ENCODE assay signal across 8 cellular contexts in the genomic region with DNA sequence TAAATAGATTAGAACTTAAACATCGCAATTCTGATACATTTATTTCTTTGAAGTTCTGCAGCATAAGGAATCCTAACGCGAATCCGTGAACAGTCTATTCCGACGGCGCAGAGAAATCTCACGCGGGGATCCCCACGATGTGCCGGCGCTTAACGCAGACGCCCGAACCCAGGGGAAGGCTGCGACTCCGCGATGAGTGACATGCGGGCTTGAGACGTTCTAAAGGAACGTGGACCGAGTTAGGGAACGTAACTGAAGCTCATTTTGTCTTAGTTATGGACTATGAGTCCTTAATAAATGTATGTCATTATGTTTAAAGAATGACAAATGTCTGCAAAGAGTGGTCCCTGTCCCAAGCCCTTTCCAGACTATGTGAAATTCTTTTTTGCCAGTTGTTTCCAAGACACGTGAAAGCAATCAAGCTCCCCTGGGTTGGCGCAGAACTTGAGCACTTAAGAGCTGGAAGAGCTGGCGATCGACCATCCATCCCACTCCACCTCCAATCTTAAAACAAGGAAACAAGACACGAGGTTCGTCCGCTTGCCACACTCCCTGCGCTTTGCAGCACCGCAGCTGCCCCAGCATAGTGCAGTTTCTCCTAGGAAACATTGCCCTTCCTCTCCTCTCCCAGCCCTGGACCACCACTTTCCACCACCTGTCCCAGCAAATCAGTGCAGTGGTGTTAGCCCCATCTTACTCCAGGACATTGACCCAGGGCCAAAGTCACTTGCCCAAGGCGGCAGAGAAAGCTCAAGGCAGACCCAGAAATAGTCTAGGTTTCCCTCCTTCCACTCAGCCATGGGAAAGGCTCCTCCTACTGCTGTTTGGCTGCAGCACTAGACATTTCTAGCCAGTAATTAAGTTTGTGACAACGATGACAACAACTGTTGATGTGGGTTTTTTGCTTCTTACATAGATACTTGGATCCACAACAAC. TPM values are rescaled to one million over a fixed set of nuclear protein-coding genes. Genes with fewer than 3 reads are reported as not detected.
DNase-seq lines count a peak whose midpoint lies in the region; ATAC-seq and TF ChIP-seq lines count a peak whose summit lies in the region.

No MANE protein-coding gene starts in this region.

- H3K4me1 Mint-ChIP-seq in T-helper 17 cell = peaks cover 5% of the 10 kb centered on the region

- intact Hi-C loops in prostate gland (cut with DNase I) = loop anchor here (5.0 to 10.0 kb wide), 2 partner anchors 94 to 118 kb away; no protein-coding TSS in a partner anchor

- H3K27me3 ChIP-seq in gastroesophageal sphincter (no peaks in the 10 kb centered on the region), prostate gland (replicated peaks; ENCODE audit: insufficient read depth) (no peaks in the 10 kb centered on the region)

- TF ChIP-seq EP300 in gastroesophageal sphincter (IDR thresholded peaks at IDR 0.05) = no peak

- H3K9me3 ChIP-seq in T-helper 17 cell (ENCODE audit: control insufficient read depth, low read length, poor library complexity, severe bottlenecking) (no peaks in the 10 kb centered on the region), gastroesophageal sphincter (no peaks in the 10 kb centered on the region), prostate gland (no peaks in the 10 kb centered on the region)

- TF ChIP-seq POLR2A in gastroesophageal sphincter (IDR thresholded peaks at IDR 0.05) (no peak), prostate gland (IDR thresholded peaks at IDR 0.05) (no peak)

- peaks cover 63% of the 10 kb centered on the region for H3K27me3 Mint-ChIP-seq in T-helper 17 cell

- TF ChIP-seq CTCF in gastroesophageal sphincter (IDR thresholded peaks at IDR 0.05) = peak in 1 of 4 experiments; percentile 23
- no peak for TF ChIP-seq CTCF in prostate gland (IDR thresholded peaks at IDR 0.05)

- H3K36me3 ChIP-seq in gastroesophageal sphincter = no peaks in the 10 kb centered on the region
- H3K36me3 ChIP-seq in prostate gland = no peaks in the 10 kb centered on the region

- H3K36me3 Mint-ChIP-seq in T-helper 17 cell (ENCODE audit: low read depth) = peaks cover 2% of the 10 kb centered on the region

- WGBS in gastroesophageal sphincter (ENCODE audit: low coverage in 1 of 2), 2 donors = 1 to 9% methylated on average over 10 to 34 of the region's 34 CpGs
- WGBS in prostate gland = 2% methylated on average over 34 of the region's 34 CpGs

- no peak overlapping the region for H3K27ac Mint-ChIP-seq in T-helper 17 cell

- DNase-seq in NCI-H1417 (lab: John Stamatoyannopoulos, UW) (peak in 2 of 3 experiments; percentile 45 to 51), NCI-H1417 treated with DMSO at 0.1 percent for 48 hours (lab: John Stamatoyannopoulos, UW) (no peak), T-helper 17 cell (no peak), prostate gland (ENCODE audit: low spot score) (peak; percentile 21), amniotic stem cell (lab: John Stamatoyannopoulos, UW) (no peak)

- peak overlapping the region; percentile 73 for H3K4me3 Mint-ChIP-seq in T-helper 17 cell

- ATAC-seq in T-helper 17 cell = no peak
- no peak for ATAC-seq in gastroesophageal sphincter
- ATAC-seq in HG03442 (IDR thresholded peaks at IDR 0.05; ENCODE audit: unreplicated experiment) = no peak
- no peak for ATAC-seq in HG03159 (IDR thresholded peaks at IDR 0.05; ENCODE audit: unreplicated experiment)

- H3K4me1 ChIP-seq in gastroesophageal sphincter = peaks cover 2 to 48% (median 11%) of the 10 kb centered on the region in 3 donors
- peaks cover 4% of the 10 kb centered on the region for H3K4me1 ChIP-seq in prostate gland (replicated peaks)

- H3K4me3 ChIP-seq in gastroesophageal sphincter = peak overlapping the region; percentile 86 to 99
- peak overlapping the region; percentile 88 to 91 for H3K4me3 ChIP-seq in prostate gland

- peak overlapping the region in 3 of 4 donors; percentile 91 to 95 (median 93) for H3K27ac ChIP-seq in gastroesophageal sphincter
- peak overlapping the region; percentile 85 to 91 for H3K27ac ChIP-seq in prostate gland

RNA-seq across cellular contexts. Expression of gene PARD3, which starts 1.2 kb away (rescaled TPM):
- total RNA-seq in T-helper 17 cell (1 to 10 TPM in 1 of 2 donors, under 1 TPM in 1; 0.32 to 8.2 TPM), gastroesophageal sphincter (100 to 1,000 TPM; 101 to 127 (median 115) TPM), prostate gland (10 to 100 TPM; 32.0 to 61.9 TPM)

Comparison
In these comparisons a context has a peak if more than half of its experiments do, and no peak if none do; other contexts are left out.
1. DNase-seq: peak in NCI-H1417 (2 of 3) and prostate gland (single experiment); none in NCI-H1417 treated with DMSO at 0.1 percent for 48 hours (single experiment), T-helper 17 cell (0 of 3) and amniotic stem cell (single experiment).